28 cellular contexts compared by ENCODE assay signal in genomic region chr12:43098078-43098477, GRCh38.
"Had no signal": no experiment of that assay in that cellular context is flagged by ENCODE, and none has a peak within 500 bp of the region (broad histone marks: within the 10 kb centered on the region; RNA-seq: fewer than 3 reads in every experiment).

No MANE protein-coding gene starts in this region.

- H3K4me3 ChIP-seq: ascending aorta, coronary artery, gastroesophageal sphincter, ovary, prostate gland, skin epidermis, thoracic aorta, uterus had no signal

- H3K27me3 ChIP-seq: ascending aorta, brain microvascular endothelial cell, gastroesophageal sphincter, ovary, uterus had no signal

- H3K4me1 ChIP-seq: ascending aorta, gastroesophageal sphincter, prostate gland, uterus had no signal

- H3K36me3 ChIP-seq: ascending aorta, brain microvascular endothelial cell, gastroesophageal sphincter, ovary, prostate gland, thoracic aorta, uterus had no signal

- DNase-seq: activated CD4-positive, alpha-beta memory T cell treated with anti-CD3 and anti-CD28 coated beads for 36 hours; activated CD4-positive, alpha-beta T cell treated with anti-CD3 and anti-CD28 coated beads, Interleukin-2, amount 10 ng/mL, durations not matched to agents 24 days and 14 days; activated CD8-positive, alpha-beta memory T cell treated with anti-CD3 and anti-CD28 coated beads, Interleukin-2, amount 50 U/mL, for 4 hours; activated effector memory CD4-positive, alpha-beta T cell treated with anti-CD3 and anti-CD28 coated beads, Interleukin-2, amount 50 U/mL, for 16 hours; activated naive CD4-positive, alpha-beta T cell treated with anti-CD3 and anti-CD28 coated beads, Interleukin-2, amount 10 ng/mL, durations not matched to agents 7 days and 5 days; activated naive CD8-positive, alpha-beta T cell treated with anti-CD3 and anti-CD28 coated beads, Interleukin-2, amount 10 ng/mL, durations not matched to agents 7 days and 5 days; activated T-cell treated with anti-CD3 and anti-CD28 coated beads, Interleukin-2, amount 50 U/mL, for 1 hour; brain microvascular endothelial cell; effector memory CD8-positive, alpha-beta T cell; erythroblast; head of caudate nucleus; hippocampal formation; left cardiac atrium; mammary epithelial cell; naive B cell; ovary; retina; stimulated activated CD4-positive, alpha-beta T cell treated with anti-CD3 and anti-CD28 coated beads, Interleukin-4, amount 100 ng/mL, for 24 hours; uterus had no signal

- H3K27ac ChIP-seq: ascending aorta, brain microvascular endothelial cell, coronary artery, gastroesophageal sphincter, ovary, prostate gland, skin epidermis, thoracic aorta, uterus, VCaP had no signal

- H3K9me3 ChIP-seq: ascending aorta, gastroesophageal sphincter, ovary, prostate gland, thoracic aorta, uterus had no signal

- ATAC-seq: effector memory CD8-positive, alpha-beta T cell; gastroesophageal sphincter; left cardiac atrium; sciatic nerve; stimulated activated effector memory CD8-positive, alpha-beta T cell treated with anti-CD3 and anti-CD28 coated beads, Interleukin-12 subunit alpha, Interleukin-12 subunit beta, amount 100 ng/mL, for 72 hours had no signal
